22 cellular contexts compared by ENCODE assay signal in genomic region chr20:385448-385847, GRCh38.
"Had no signal": no experiment of that assay in that cellular context is flagged by ENCODE, and none has a peak within 500 bp of the region (broad histone marks: within the 10 kb centered on the region; RNA-seq: fewer than 3 reads in every experiment).

No MANE protein-coding gene starts in this region.

- H3K4me3 ChIP-seq: hepatocyte, left ventricle myocardium inferior, neural progenitor cell, spleen, upper lobe of right lung had no signal

- DNase-seq: activated CD4-positive, alpha-beta T cell treated with anti-CD3 and anti-CD28 coated beads for 1 hour; activated CD4-positive, alpha-beta T cell treated with anti-CD3 and anti-CD28 coated beads, Interleukin-2, amount 50 U/mL, for 1 hour; activated CD8-positive, alpha-beta memory T cell treated with anti-CD3 and anti-CD28 coated beads for 24 hours; activated CD8-positive, alpha-beta memory T cell treated with anti-CD3 and anti-CD28 coated beads, Interleukin-2, amount 50 U/mL, for 4 hours; activated naive CD4-positive, alpha-beta T cell treated with Interleukin-2 at 50 U/mL for 16 hours; activated T-cell treated with anti-CD3 and anti-CD28 coated beads, Interleukin-2, amount 50 U/mL, for 24 hours; cerebellar nuclear complex; foreskin melanocyte; glutamatergic neuron; immature natural killer cell; left ventricle myocardium inferior; spleen; stimulated activated CD4-positive, alpha-beta T cell treated with anti-CD3 and anti-CD28 coated beads, Interleukin-4, amount 100 ng/mL, for 24 hours; stimulated activated naive CD8-positive, alpha-beta T cell treated with anti-CD3 and anti-CD28 coated beads, Interleukin-15, Interleukin-2, amounts not matched to agents 100 U/mL and 50 U/mL, for 24 hours; T-helper 1 cell; T-helper 9 cell; upper lobe of right lung had no signal

- H3K9me3 Mint-ChIP-seq: activated T-cell treated with anti-CD3 and anti-CD28 coated beads, Interleukin-2, amount 50 U/mL, for 24 hours; immature natural killer cell; mesothelial cell of epicardium; naive thymus-derived CD8-positive, alpha-beta T cell; neural progenitor cell had no signal

- H2AFZ ChIP-seq: hepatocyte, neural progenitor cell had no signal

- H3K27ac Mint-ChIP-seq: activated T-cell treated with anti-CD3 and anti-CD28 coated beads, Interleukin-2, amount 50 U/mL, for 24 hours; mesothelial cell of epicardium; neural progenitor cell; progenitor cell of endocrine pancreas had no signal

- ATAC-seq: naive thymus-derived CD8-positive, alpha-beta T cell; stimulated activated naive CD8-positive, alpha-beta T cell treated with anti-CD3 and anti-CD28 coated beads, Interleukin-15, Interleukin-2, amounts not matched to agents 100 U/mL and 50 U/mL, for 24 hours; upper lobe of right lung had no signal

- H3K36me3 Mint-ChIP-seq: mesothelial cell of epicardium, neural progenitor cell had no signal

- H3K27me3 Mint-ChIP-seq: activated T-cell treated with anti-CD3 and anti-CD28 coated beads, Interleukin-2, amount 50 U/mL, for 24 hours; naive thymus-derived CD8-positive, alpha-beta T cell had no signal

- H3K4me3 Mint-ChIP-seq: activated T-cell treated with anti-CD3 and anti-CD28 coated beads, Interleukin-2, amount 50 U/mL, for 24 hours; immature natural killer cell; mesothelial cell of epicardium; naive thymus-derived CD8-positive, alpha-beta T cell; neural progenitor cell had no signal

- H3K4me1 ChIP-seq: neural progenitor cell, upper lobe of right lung had no signal

- H3K9me3 ChIP-seq: left ventricle myocardium inferior, spleen, upper lobe of right lung had no signal

- H3K27ac ChIP-seq: hepatocyte, left ventricle myocardium inferior, neural progenitor cell, spleen, upper lobe of right lung had no signal

- H3K36me3 ChIP-seq: neural progenitor cell had no signal

- H3K9ac ChIP-seq: neural progenitor cell had no signal

- H3K27me3 ChIP-seq: hepatocyte, spleen, upper lobe of right lung had no signal

- H3K4me2 ChIP-seq: hepatocyte, neural progenitor cell had no signal
